16 cellular contexts compared by ENCODE assay signal in the genomic region with DNA sequence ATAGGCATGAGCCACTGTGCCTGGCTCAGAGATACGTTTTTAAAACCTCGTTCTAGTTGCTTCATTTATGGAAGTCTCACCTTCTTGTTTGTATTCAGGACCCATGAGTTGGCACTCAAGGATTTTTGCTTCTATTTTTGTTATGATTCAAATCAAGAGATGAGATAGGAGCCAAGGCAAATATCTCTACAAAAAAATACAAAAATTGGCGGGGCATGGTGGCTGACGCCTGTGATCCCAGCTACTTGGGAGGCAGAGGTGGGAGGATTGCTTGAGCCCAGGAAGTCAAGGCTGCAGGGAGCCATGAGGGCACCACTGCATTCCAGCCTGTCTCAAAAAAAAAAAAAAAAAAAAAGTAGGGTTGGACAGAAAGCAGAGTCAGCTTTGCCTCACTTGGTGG. TPM values are rescaled to one million over a fixed set of nuclear protein-coding genes. Genes with fewer than 3 reads are reported as not detected.
DNase-seq lines count a peak whose midpoint lies in the region; ATAC-seq, FAIRE-seq and TF ChIP-seq lines count a peak whose summit lies in the region.
"Had no signal": no experiment of that assay in that cellular context is flagged by ENCODE, and none has a peak within 500 bp of the region (broad histone marks: within the 10 kb centered on the region; RNA-seq: fewer than 3 reads in every experiment).

No MANE protein-coding gene starts in this region.

- 60% methylated on average over 4 of the region's 4 CpGs for WGBS in prostate gland
- WGBS in transverse colon (ENCODE audit: low coverage in 1 of 2), 2 donors, result 79% methylated on average over 4 of the region's 4 CpGs; no CpG with 5 or more reads in 1 of the 2 donors

- H3K9ac ChIP-seq in endothelial cell of umbilical vein (replicated peaks; ENCODE audit: extremely low read depth, insufficient read depth, low read length), result no peak overlapping the region

- peak overlapping the region; percentile 99 for H3K27ac ChIP-seq in Panc1 (ENCODE audit: low read length)
- peak overlapping the region; percentile 79 for H3K27ac ChIP-seq in endothelial cell of umbilical vein (ENCODE audit: insufficient read depth, low read depth, low read length)
- H3K27ac ChIP-seq in prostate gland, result peak overlapping the region; percentile 1 to 81
- H3K27ac ChIP-seq in transverse colon, result peak overlapping the region in 3 of 4 donors; percentile 41 to 66 (median 62)

- no peaks in the 10 kb centered on the region for H4K20me1 ChIP-seq in endothelial cell of umbilical vein (replicated peaks; ENCODE audit: control insufficient read depth, extremely low read depth, insufficient read depth, low read length)

- no peak overlapping the region for H3K4me2 ChIP-seq in endothelial cell of umbilical vein (ENCODE audit: insufficient read depth, low read length)

- BruUV-seq in Panc1 (replicated peaks; lab: Mats Ljungman, UMichigan), result no TSS peak
- no TSS peak for BruUV-seq in endothelial cell of umbilical vein (replicated peaks; lab: Mats Ljungman, UMichigan)

- POLR2A ChIA-PET in Panc1 (lab: Charles Lee), result interaction anchor here (0.6 to 1.7 kb wide), 2 partner anchors 21 to 34 kb away, joined by 3 to 5 read pairs; no protein-coding TSS in a partner anchor
- POLR2A ChIA-PET in endothelial cell of umbilical vein (lab: Charles Lee), result no interaction called here

- TF ChIP-seq CTCF in Panc1 (IDR thresholded peaks at IDR 0.05) (no peak), endothelial cell of umbilical vein (IDR thresholded peaks at IDR 0.05; ENCODE audit: extremely low read depth in 1 of 2, insufficient read depth in 1 of 2, low read depth in 1 of 2, low read length in 2 of 2) (no peak), prostate gland (IDR thresholded peaks at IDR 0.05) (no peak), transverse colon (IDR thresholded peaks at IDR 0.05) (no peak)

- intact Hi-C loops in Panc1 (cut with micrococcal nuclease; ENCODE audit: unreplicated experiment) (no loop called here), endothelial cell of umbilical vein (cut with micrococcal nuclease) (loop anchor here (1.0 to 2.0 kb wide), 2 partner anchors 14 to 27 kb away; no protein-coding TSS in a partner anchor), prostate gland (cut with DNase I) (no loop called here), transverse colon (cut with DNase I; ENCODE audit: low total_unique reads) (no loop called here)

- no peak for TF ChIP-seq EP300 in transverse colon (IDR thresholded peaks at IDR 0.05; ENCODE audit: low read depth)

- no peaks in the 10 kb centered on the region for H3K36me3 ChIP-seq in Panc1 (ENCODE audit: control insufficient read depth, insufficient read depth, low read length)
- no peaks in the 10 kb centered on the region for H3K36me3 ChIP-seq in endothelial cell of umbilical vein (ENCODE audit: control insufficient read depth in 2 of 2, extremely low read depth in 1 of 2, insufficient read depth in 2 of 2, low read length in 2 of 2)
- H3K36me3 ChIP-seq in prostate gland, result no peaks in the 10 kb centered on the region
- H3K36me3 ChIP-seq in transverse colon, result no peaks in the 10 kb centered on the region
- no peaks in the 10 kb centered on the region for H3K36me3 ChIP-seq in H7 (replicated peaks; ENCODE audit: control insufficient read depth, insufficient read depth, low read length)
- H3K36me3 ChIP-seq: HAP-1 had no signal

- no peak for ATAC-seq in Panc1
- ATAC-seq: SK-N-SH treated with all-trans-retinoic acid at 6 μM for 48 hours had no signal

- H2AFZ ChIP-seq in endothelial cell of umbilical vein (ENCODE audit: low read depth, low read length), result no peak overlapping the region

- no peaks in the 10 kb centered on the region for H3K9me3 ChIP-seq in Panc1 (ENCODE audit: control insufficient read depth, insufficient read depth, low read depth, low read length)
- H3K9me3 ChIP-seq in endothelial cell of umbilical vein (replicated peaks; ENCODE audit: control insufficient read depth, insufficient read depth, low read length), result no peaks in the 10 kb centered on the region
- no peaks in the 10 kb centered on the region for H3K9me3 ChIP-seq in prostate gland
- no peaks in the 10 kb centered on the region for H3K9me3 ChIP-seq in transverse colon
- H3K9me3 ChIP-seq: HAP-1 had no signal

- H3K4me3 ChIP-seq in Panc1 (ENCODE audit: low read depth in 2 of 2, low read length in 2 of 2) (no peak overlapping the region), endothelial cell of umbilical vein (replicated peaks in 1 of 3; ENCODE audit: insufficient read depth in 1 of 3, low read depth in 1 of 3, low read length in 3 of 3) (no peak overlapping the region), prostate gland (no peak overlapping the region), transverse colon (no peak overlapping the region), H7 (ENCODE audit: insufficient read depth, low read depth, low read length) (no peak overlapping the region)
- H3K4me3 ChIP-seq: HAP-1 had no signal

- no peaks in the 10 kb centered on the region for H3K27me3 ChIP-seq in Panc1 (ENCODE audit: control insufficient read depth, insufficient read depth, low read length)
- no peaks in the 10 kb centered on the region for H3K27me3 ChIP-seq in endothelial cell of umbilical vein (ENCODE audit: control insufficient read depth in 2 of 2, insufficient read depth in 2 of 2, low read length in 2 of 2)
- H3K27me3 ChIP-seq in prostate gland (replicated peaks; ENCODE audit: insufficient read depth), result no peaks in the 10 kb centered on the region
- H3K27me3 ChIP-seq in transverse colon, result no peaks in the 10 kb centered on the region
- no peaks in the 10 kb centered on the region for H3K27me3 ChIP-seq in H7 (ENCODE audit: control insufficient read depth, insufficient read depth, low read length)

- dilution Hi-C loops in endothelial cell of umbilical vein (cut with MboI; ENCODE audit: extremely low pct_ligation_motif_present, low sequenced_read_pairs), result no loop called here

- H3K9me1 ChIP-seq in endothelial cell of umbilical vein (replicated peaks; ENCODE audit: control insufficient read depth, extremely low read depth, insufficient read depth, low read length), result no peaks in the 10 kb centered on the region

- CTCF ChIA-PET in Panc1 (lab: Charles Lee) (no interaction called here), endothelial cell of umbilical vein (lab: Charles Lee) (interaction anchor here (1.1 to 1.9 kb wide), 2 partner anchors 15 to 156 kb away, joined by 3 to 5 read pairs; no protein-coding TSS in a partner anchor)

- no peak for TF ChIP-seq POLR2A in endothelial cell of umbilical vein (IDR thresholded peaks at IDR 0.05; ENCODE audit: low read depth, low read length)
- no peak for TF ChIP-seq POLR2A in prostate gland (IDR thresholded peaks at IDR 0.05)
- no peak for TF ChIP-seq POLR2A in transverse colon (IDR thresholded peaks at IDR 0.05)
- TF ChIP-seq POLR2A in GM12891 (IDR thresholded peaks at IDR 0.05; ENCODE audit: low read depth, low read length), result no peak

- H3K79me2 ChIP-seq in endothelial cell of umbilical vein (ENCODE audit: control insufficient read depth, insufficient read depth, low read length), result no peaks in the 10 kb centered on the region

- H3K4me1 ChIP-seq in Panc1 (ENCODE audit: control insufficient read depth, insufficient read depth, low read length), result peaks cover 46% of the 10 kb centered on the region
- H3K4me1 ChIP-seq in endothelial cell of umbilical vein (ENCODE audit: control insufficient read depth, extremely low read depth, insufficient read depth, low read length), result peaks cover 8% of the 10 kb centered on the region
- peaks cover 12% of the 10 kb centered on the region for H3K4me1 ChIP-seq in prostate gland (replicated peaks)
- H3K4me1 ChIP-seq in transverse colon, result peaks cover 0 to 11% (median 5%) of the 10 kb centered on the region in 4 donors
- H3K4me1 ChIP-seq: HAP-1 had no signal

- FAIRE-seq in endothelial cell of umbilical vein (lab: Jason Lieb, UNC) (no peak), GM12891 (lab: Jason Lieb, UNC) (no peak)

- DNase-seq in Panc1 (ENCODE audit: low read depth, low spot score), result no peak
- DNase-seq in endothelial cell of umbilical vein (ENCODE audit: low read depth, low spot score), result no peak
- no peak for DNase-seq in prostate gland (ENCODE audit: low spot score)
- no peak for DNase-seq in transverse colon
- DNase-seq in mesenteric fat pad (ENCODE audit: low spot score), result no peak
- no peak for DNase-seq in GM12891 (ENCODE audit: insufficient read length, low spot score)
- no peak for DNase-seq in H7
- DNase-seq: DMS79 treated with DMSO at 0.1 percent for 48 hours; MM.1S; NCI-H1092 treated with DMSO at 0.1 percent for 48 hours; NCI-H2081 treated with DMSO at 0.1 percent for 48 hours; NCI-H748 treated with DMSO at 0.1 percent for 48 hours; NK-92 treated with Interleukin-12 subunit alpha and Interleukin-12 subunit beta, amount 100 ng/mL, for 24 hours; SIG-M5 had no signal

- in situ Hi-C loops in Panc1 (cut with HindIII; ENCODE audit: low pct_unique_long_range_greater_than_20kb, low sequenced_read_pairs), result no loop called here
- in situ Hi-C loops in transverse colon (cut with MboI; ENCODE audit: low pct_ligation_motif_present in 1 of 4, low pct_unique_long_range_greater_than_20kb in 1 of 4, low sequenced_read_pairs in 3 of 4), result no loop called here

TF ChIP-seq in endothelial cell of umbilical vein, 7 proteins besides CTCF, POLR2A, EP300 and RAD21 (continues in another document):
- TF ChIP-seq, protein P1, sequence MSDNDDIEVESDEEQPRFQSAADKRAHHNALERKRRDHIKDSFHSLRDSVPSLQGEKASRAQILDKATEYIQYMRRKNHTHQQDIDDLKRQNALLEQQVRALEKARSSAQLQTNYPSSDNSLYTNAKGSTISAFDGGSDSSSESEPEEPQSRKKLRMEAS (IDR thresholded peaks at IDR 0.05; ENCODE audit: insufficient read depth, insufficient read length), result no peak

TF ChIP-seq in GM12891, 5 proteins besides CTCF, POLR2A, EP300 and RAD21 (continues in another document):
- TF ChIP-seq PAX5 (IDR thresholded peaks at IDR 0.05; ENCODE audit: insufficient read depth, low read length, severe bottlenecking) (no peak), POLR2AphosphoS5 (IDR thresholded peaks at IDR 0.05; ENCODE audit: low read depth, low read length) (no peak), POU2F2 (IDR thresholded peaks at IDR 0.05; ENCODE audit: low read depth, low read length) (no peak)

RNA-seq across cellular contexts. Expression of gene ERRFI1, which starts 36.8 kb away (rescaled TPM):
- total RNA-seq in Panc1 (2021; ENCODE audit: unreplicated experiment), result 299 TPM
- 276 TPM for polyA plus RNA-seq in Panc1 (2012; ENCODE audit: insufficient read length)
- total RNA-seq in endothelial cell of umbilical vein, result 28.1 and 31.2 TPM in 2 replicates
- 28.5 and 32.0 TPM in 2 replicates for polyA plus RNA-seq in endothelial cell of umbilical vein
- polyA plus RNA-seq in endothelial cell of umbilical vein (2011; cell fraction: cytosol; rRNA removed), result 32.7 and 37.9 TPM in 2 replicates
- polyA plus RNA-seq in endothelial cell of umbilical vein (2011; cell fraction: nucleus; rRNA removed), result 77.0 and 97.1 TPM in 2 replicates
- polyA plus RNA-seq in endothelial cell of umbilical vein (2012), result 37.1 and 37.2 TPM in 2 replicates
- polyA minus RNA-seq in endothelial cell of umbilical vein, result 21.9 and 24.0 TPM in 2 replicates
- polyA minus RNA-seq in endothelial cell of umbilical vein (2011; cell fraction: cytosol; rRNA and poly(A)+ RNA removed), result 6.7 TPM
- 41.6 and 74.4 TPM in 2 replicates for polyA minus RNA-seq in endothelial cell of umbilical vein (2011; cell fraction: nucleus; rRNA and poly(A)+ RNA removed)
- total RNA-seq in prostate gland, result 10 to 100 TPM; 58.1 to 60.4 TPM
- 100 to 1,000 TPM in 1 of 4 donors, 10 to 100 TPM in 2, 1 to 10 TPM in 1; 10.0 to 101 (median 70.0) TPM for total RNA-seq in transverse colon
- 100 TPM for total RNA-seq in mesenteric fat pad
- 3.6 TPM for polyA plus RNA-seq in GM12891 (2012; ENCODE audit: low read depth, missing spikeins)
- 37.3 and 42.6 TPM in 2 replicates for total RNA-seq in H7 (2014; rRNA removed; shearing (Covaris generic))

Comparison
In these comparisons a context has a peak if more than half of its experiments do, and no peak if none do; other contexts are left out.
1. H3K27ac ChIP-seq: peak in every context shown above with its lines; median percentile 99 in Panc1; 79 in endothelial cell of umbilical vein; 62 in transverse colon; 41 in prostate gland.